In genomic region chr20:6700563-6701328, GRCh38 we compare ENCODE assay signal across 1 cellular context.
TF ChIP-seq lines count a peak whose summit lies in the region.

No MANE protein-coding gene starts in this region.

TF ChIP-seq in HepG2, 621 proteins besides CTCF, POLR2A, EP300 and RAD21 (continued from another document):
- TF ChIP-seq ZUFSP (CRISPR knock-in tag; IDR thresholded peaks at IDR 0.05; ENCODE audit: borderline replicate concordance), result 0 out of 2 replicates have a peak, but pooled peaks have one; percentile 49
- no peak for TF ChIP-seq ZNF556 (CRISPR knock-in tag; IDR thresholded peaks at IDR 0.05; ENCODE audit: borderline replicate concordance)
- no peak for TF ChIP-seq CENPT (CRISPR knock-in tag; IDR thresholded peaks at IDR 0.05; ENCODE audit: low read depth)
- no peak for TF ChIP-seq ZBTB49 (CRISPR knock-in tag; IDR thresholded peaks at IDR 0.05; ENCODE audit: borderline replicate concordance)
- TF ChIP-seq ZFP90 (CRISPR knock-in tag; IDR thresholded peaks at IDR 0.05; ENCODE audit: borderline replicate concordance), result no peak
- no peak for TF ChIP-seq ZBTB7A (CRISPR knock-in tag; IDR thresholded peaks at IDR 0.05)
